Comparison of ENCODE assay signal across 9 cellular contexts in the genomic region with DNA sequence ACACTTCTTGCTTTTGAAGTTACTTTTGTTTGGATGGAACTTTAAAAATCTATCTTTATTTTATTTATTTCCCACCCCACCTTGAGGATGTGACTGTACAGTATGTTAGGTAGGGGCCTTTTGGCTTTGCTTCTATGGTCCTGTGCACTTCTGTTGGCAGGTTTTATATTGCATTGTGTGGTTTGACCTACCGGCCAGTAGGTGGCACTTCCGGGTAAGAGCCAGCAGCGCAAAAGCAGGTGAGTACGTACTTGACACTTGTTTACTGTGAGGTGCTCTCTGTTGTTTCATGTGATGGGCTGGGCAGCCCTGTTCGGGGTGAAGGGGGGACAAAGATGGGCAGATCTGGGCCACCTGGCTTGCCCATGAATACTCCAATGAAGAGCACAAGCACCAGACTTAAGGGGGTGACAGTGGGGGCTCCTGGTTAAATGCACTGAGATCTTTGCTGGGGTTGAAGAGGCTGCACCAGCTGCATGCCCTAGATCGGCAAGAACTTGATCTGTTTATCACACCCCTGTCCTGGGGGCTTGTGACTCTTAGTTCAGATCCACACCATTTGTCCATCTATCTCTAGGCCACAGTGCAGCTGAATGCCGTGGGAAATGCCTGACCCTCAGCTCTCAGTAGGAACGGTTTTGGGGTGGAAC.
DNase-seq lines count a peak whose midpoint lies in the region; ATAC-seq lines count a peak whose summit lies in the region.
"Had no signal": no experiment of that assay in that cellular context is flagged by ENCODE, and none has a peak within 500 bp of the region (broad histone marks: within the 10 kb centered on the region; RNA-seq: fewer than 3 reads in every experiment).

No MANE protein-coding gene starts in this region.

- no peak overlapping the region for H3K4ac ChIP-seq in mesendoderm (ENCODE audit: low read depth, low read length)

- H3K79me1 ChIP-seq in mesendoderm (ENCODE audit: low read length): no peaks in the 10 kb centered on the region

- no peaks in the 10 kb centered on the region for H3K4me1 Mint-ChIP-seq in T-helper 2 cell treated with Interferon-gamma antibody and Interleukin-4, amounts not matched to agents 5 μg/mL and 100 μg/mL, for 36 hours (ENCODE audit: low read depth)

- H3K27ac Mint-ChIP-seq in T-helper 2 cell treated with Interferon-gamma antibody and Interleukin-4, amounts not matched to agents 5 μg/mL and 100 μg/mL, for 36 hours: no peak overlapping the region
- H3K27ac Mint-ChIP-seq: T-helper 1 cell treated with Interleukin-12 subunit alpha and Interleukin-12 subunit beta and Interleukin-4 antibody, amounts not matched to agents 30 μg/mL and 1 μg/mL, for 36 hours had no signal

- peaks cover 27% of the 10 kb centered on the region for H3K9me3 Mint-ChIP-seq in T-helper 2 cell treated with Interferon-gamma antibody and Interleukin-4, amounts not matched to agents 5 μg/mL and 100 μg/mL, for 36 hours

- WGBS in mesendoderm (ENCODE audit: extremely low coverage, insufficient coverage, low lambda C conversion rate): no CpG with 5 or more reads among the region's 8 CpGs

- no peak overlapping the region for H3K9ac ChIP-seq in mesendoderm (ENCODE audit: low read length)

- H3K4me2 ChIP-seq in mesendoderm (ENCODE audit: low read length): no peak overlapping the region

- no peaks in the 10 kb centered on the region for H3K79me2 ChIP-seq in mesendoderm (ENCODE audit: control insufficient read depth, insufficient read depth, low read length)

- no peaks in the 10 kb centered on the region for H3K27me3 Mint-ChIP-seq in T-helper 2 cell treated with Interferon-gamma antibody and Interleukin-4, amounts not matched to agents 5 μg/mL and 100 μg/mL, for 36 hours (ENCODE audit: low read depth)

- H3K23ac ChIP-seq in mesendoderm (ENCODE audit: low read length): no peak overlapping the region

- no peak overlapping the region for H3K56ac ChIP-seq in mesendoderm (ENCODE audit: low read length)

- no peak overlapping the region for H2BK120ac ChIP-seq in mesendoderm (ENCODE audit: low read depth, low read length)

- H2BK5ac ChIP-seq in mesendoderm (ENCODE audit: low read length): no peak overlapping the region

- ATAC-seq in GM21515 (IDR thresholded peaks at IDR 0.05; ENCODE audit: unreplicated experiment) (peak; percentile 92), HG03575 (IDR thresholded peaks at IDR 0.05; ENCODE audit: extremely low read depth, insufficient number of reproducible peaks, low FRiP score, unreplicated experiment) (peak; percentile 93)

- intact Hi-C loops in posterior vena cava (cut with DNase I): no loop called here

- H3K27me3 ChIP-seq in mesendoderm (ENCODE audit: insufficient read depth, low read length, poor library complexity): no peaks in the 10 kb centered on the region

- H2BK15ac ChIP-seq in mesendoderm (replicated peaks; ENCODE audit: low read depth): no peak overlapping the region

- no peak overlapping the region for H3K27ac ChIP-seq in mesendoderm (ENCODE audit: low read depth, low read length)

- H3K4me3 ChIP-seq in mesendoderm (ENCODE audit: low read length): no peak overlapping the region

- no peaks in the 10 kb centered on the region for H3K4me1 ChIP-seq in mesendoderm (ENCODE audit: control insufficient read depth, low read depth, low read length)

- DNase-seq in ELR (ENCODE audit: low read depth): peak; percentile 56
- peak; percentile 5 for DNase-seq in UCSD-AML1 (lab: John Stamatoyannopoulos, UW; ENCODE audit: unreplicated experiment)
- peak; percentile 77 for DNase-seq in mesendoderm
- no peak for DNase-seq in T-helper 2 cell treated with Interferon-gamma antibody and Interleukin-4, amounts not matched to agents 5 μg/mL and 100 μg/mL, for 36 hours (ENCODE audit: low spot score)
- no peak for DNase-seq in superior temporal gyrus (ENCODE audit: extremely low spot score)
- no peak for DNase-seq in posterior vena cava (ENCODE audit: low spot score)

- no peak overlapping the region for H4K5ac ChIP-seq in mesendoderm (ENCODE audit: low read length)

- no peak overlapping the region for H4K8ac ChIP-seq in mesendoderm (ENCODE audit: low read depth, low read length)

- H3K36me3 Mint-ChIP-seq in T-helper 2 cell treated with Interferon-gamma antibody and Interleukin-4, amounts not matched to agents 5 μg/mL and 100 μg/mL, for 36 hours (ENCODE audit: low read depth): no peaks in the 10 kb centered on the region

- H3K4me3 Mint-ChIP-seq in T-helper 2 cell treated with Interferon-gamma antibody and Interleukin-4, amounts not matched to agents 5 μg/mL and 100 μg/mL, for 36 hours: no peak overlapping the region
- H3K4me3 Mint-ChIP-seq: T-helper 1 cell treated with Interleukin-12 subunit alpha and Interleukin-12 subunit beta and Interleukin-4 antibody, amounts not matched to agents 30 μg/mL and 1 μg/mL, for 36 hours had no signal

- H3K36me3 ChIP-seq in mesendoderm (ENCODE audit: control insufficient read depth, insufficient read depth, low read length): no peaks in the 10 kb centered on the region

- no peak overlapping the region for H3K18ac ChIP-seq in mesendoderm (ENCODE audit: low read length)

- no peak overlapping the region for H2AK5ac ChIP-seq in mesendoderm (ENCODE audit: low read length)

Comparison
In these comparisons a context has a peak if more than half of its experiments do, and no peak if none do; other contexts are left out.
1. DNase-seq: peak in ELR (single experiment), UCSD-AML1 (single experiment) and mesendoderm (single experiment); none in T-helper 2 cell treated with Interferon-gamma antibody and Interleukin-4, amounts not matched to agents 5 μg/mL and 100 μg/mL, for 36 hours (single experiment), superior temporal gyrus (single experiment) and posterior vena cava (single experiment).